8 cellular contexts compared by ENCODE assay signal in the genomic region with DNA sequence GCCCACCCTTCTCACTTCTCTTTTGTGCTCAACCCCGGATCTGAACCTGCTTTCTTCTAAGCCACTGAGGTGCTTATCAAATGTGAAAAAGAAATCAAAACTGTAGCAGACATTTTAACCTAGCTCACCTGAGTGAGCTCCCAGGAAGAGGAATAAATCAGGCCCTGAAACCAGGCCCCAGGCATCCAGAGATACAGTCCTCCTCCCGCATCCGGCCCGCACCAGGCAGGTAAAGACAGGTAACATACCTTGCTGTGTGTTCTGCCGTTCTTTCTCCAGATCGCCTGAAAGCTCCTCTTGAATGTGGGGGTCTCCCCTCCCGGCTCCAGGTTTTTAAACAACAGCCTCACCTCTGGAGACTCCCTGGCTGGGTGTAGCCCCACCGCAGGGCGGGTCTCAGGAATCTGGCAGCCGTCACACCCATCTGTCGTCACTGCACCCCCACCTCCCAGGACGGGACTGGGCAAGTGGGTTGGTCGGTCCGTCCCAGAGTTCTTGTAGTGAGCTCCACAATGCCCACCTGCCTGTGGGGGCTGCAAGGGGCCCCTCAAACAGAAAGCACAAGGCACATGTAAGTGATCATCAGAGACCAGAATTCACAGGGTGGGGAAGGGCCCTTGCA. TPM values are rescaled to one million over a fixed set of nuclear protein-coding genes. Genes with fewer than 3 reads are reported as not detected.
DNase-seq lines count a peak whose midpoint lies in the region; ATAC-seq and TF ChIP-seq lines count a peak whose summit lies in the region.

A gene (minus strand): TSS at position 305 of the 622 bp plus-strand sequence. CDS start 1,481 bp downstream, outside the sequence.

- H3K27ac ChIP-seq in right lobe of liver = peak within 1 kb of the TSS; percentile 36 to 68 (median 42)
- H3K27ac ChIP-seq in transverse colon = peak within 1 kb of the TSS; percentile 83 to 89 (median 86)

- peaks cover 50% of the 10 kb centered on the region for H3K4me1 Mint-ChIP-seq in activated T-cell treated with anti-CD3 and anti-CD28 coated beads, Interleukin-2, amount 50 U/mL, for 24 hours (ENCODE audit: low read depth)
- H3K4me1 Mint-ChIP-seq in activated naive CD8-positive, alpha-beta T cell treated with anti-CD3 and anti-CD28 coated beads, Interleukin-2, amount 50 U/mL, for 24 hours = peaks cover 44% of the 10 kb centered on the region

- TF ChIP-seq CTCF in right lobe of liver (IDR thresholded peaks at IDR 0.05) (no peak), transverse colon (IDR thresholded peaks at IDR 0.05) (no peak)

- no peaks in the 10 kb centered on the region for H3K27me3 ChIP-seq in right lobe of liver
- no peaks in the 10 kb centered on the region for H3K27me3 ChIP-seq in transverse colon

- H3K4me3 ChIP-seq in right lobe of liver (no peak within 1 kb of the TSS), transverse colon (peak within 1 kb of the TSS in 2 of 4 donors; percentile 17 to 31)

- no peaks in the 10 kb centered on the region for H3K36me3 Mint-ChIP-seq in activated T-cell treated with anti-CD3 and anti-CD28 coated beads, Interleukin-2, amount 50 U/mL, for 24 hours (ENCODE audit: low read depth)
- H3K36me3 Mint-ChIP-seq in activated naive CD8-positive, alpha-beta T cell treated with anti-CD3 and anti-CD28 coated beads, Interleukin-2, amount 50 U/mL, for 24 hours (ENCODE audit: low read depth) = no peaks in the 10 kb centered on the region

- peaks cover 0 to 44% (median 21%) of the 10 kb centered on the region in 4 donors for H3K4me1 ChIP-seq in right lobe of liver
- peaks cover 11 to 69% (median 50%) of the 10 kb centered on the region in 4 donors for H3K4me1 ChIP-seq in transverse colon

- WGBS in right lobe of liver (ENCODE audit: insufficient coverage, low coverage, low lambda C conversion rate, missing lambda C conversion rate) = 88% methylated on average over 11 of the region's 14 CpGs
- WGBS in transverse colon (ENCODE audit: low coverage in 1 of 2), 2 donors = 60 to 71% methylated on average over 1 to 14 of the region's 14 CpGs

- in situ Hi-C loops in transverse colon (cut with MboI; ENCODE audit: low pct_ligation_motif_present in 1 of 4, low pct_unique_long_range_greater_than_20kb in 1 of 4, low sequenced_read_pairs in 3 of 4) = no loop called here

- H3K27me3 Mint-ChIP-seq in activated T-cell treated with anti-CD3 and anti-CD28 coated beads, Interleukin-2, amount 50 U/mL, for 24 hours = no peaks in the 10 kb centered on the region
- peaks cover 2% of the 10 kb centered on the region for H3K27me3 Mint-ChIP-seq in activated naive CD8-positive, alpha-beta T cell treated with anti-CD3 and anti-CD28 coated beads, Interleukin-2, amount 50 U/mL, for 24 hours

- H3K36me3 ChIP-seq in right lobe of liver (no peaks in the 10 kb centered on the region), transverse colon (no peaks in the 10 kb centered on the region)

- no peak for DNase-seq in activated T-cell treated with anti-CD3 and anti-CD28 coated beads, Interleukin-2, amount 50 U/mL, for 24 hours
- no peak for DNase-seq in activated T-cell treated with anti-CD3 and anti-CD28 coated beads, Interleukin-2, amount 50 U/mL, for 1 hour
- DNase-seq in activated naive CD8-positive, alpha-beta T cell treated with anti-CD3 and anti-CD28 coated beads, Interleukin-2, amount 50 U/mL, for 24 hours = no peak
- peak in 1 of 3 donors; percentile 33 for DNase-seq in right lobe of liver
- DNase-seq in transverse colon = peak; percentile 93
- DNase-seq in GM19240 (ENCODE audit: insufficient read length, low spot score) = no peak
- DNase-seq in NCI-H146 treated with DMSO at 0.1 percent for 48 hours (lab: John Stamatoyannopoulos, UW; ENCODE audit: unreplicated experiment) = no peak

- TF ChIP-seq POLR2A in right lobe of liver (IDR thresholded peaks at IDR 0.05) (no peak), transverse colon (IDR thresholded peaks at IDR 0.05) (peak; percentile 55)

- H3K9me3 ChIP-seq in right lobe of liver (no peaks in the 10 kb centered on the region), transverse colon (no peaks in the 10 kb centered on the region)

- peak within 1 kb of the TSS; percentile 74 for H3K27ac Mint-ChIP-seq in activated T-cell treated with anti-CD3 and anti-CD28 coated beads, Interleukin-2, amount 50 U/mL, for 24 hours
- peak within 1 kb of the TSS; percentile 82 for H3K27ac Mint-ChIP-seq in activated naive CD8-positive, alpha-beta T cell treated with anti-CD3 and anti-CD28 coated beads, Interleukin-2, amount 50 U/mL, for 24 hours

- intact Hi-C loops in right lobe of liver (cut with DNase I) (no loop called here), transverse colon (cut with DNase I; ENCODE audit: low total_unique reads) (no loop called here)

- H3K9me3 Mint-ChIP-seq in activated T-cell treated with anti-CD3 and anti-CD28 coated beads, Interleukin-2, amount 50 U/mL, for 24 hours = no peaks in the 10 kb centered on the region
- H3K9me3 Mint-ChIP-seq in activated naive CD8-positive, alpha-beta T cell treated with anti-CD3 and anti-CD28 coated beads, Interleukin-2, amount 50 U/mL, for 24 hours = no peaks in the 10 kb centered on the region

- no peak within 1 kb of the TSS for H3K4me3 Mint-ChIP-seq in activated T-cell treated with anti-CD3 and anti-CD28 coated beads, Interleukin-2, amount 50 U/mL, for 24 hours
- no peak within 1 kb of the TSS for H3K4me3 Mint-ChIP-seq in activated naive CD8-positive, alpha-beta T cell treated with anti-CD3 and anti-CD28 coated beads, Interleukin-2, amount 50 U/mL, for 24 hours

- ATAC-seq in activated naive CD8-positive, alpha-beta T cell treated with anti-CD3 and anti-CD28 coated beads, Interleukin-2, amount 50 U/mL, for 24 hours = no peak
- ATAC-seq in right lobe of liver (no peak), HG03521 (IDR thresholded peaks at IDR 0.05; ENCODE audit: unreplicated experiment) (no peak)

- no peak for TF ChIP-seq EP300 in transverse colon (IDR thresholded peaks at IDR 0.05; ENCODE audit: low read depth)

RNA-seq across cellular contexts. Expression of the gene that starts here (rescaled TPM):
- 10 to 100 TPM in 1 of 6 experiments, 1 to 10 TPM in 5; 5.0 to 14.6 (median 8.4) TPM for total RNA-seq in right lobe of liver
- total RNA-seq in transverse colon = 100 to 1,000 TPM in 3 of 4 donors, 10 to 100 TPM in 1; 47.2 to 147 (median 126) TPM
